ENCODE assay signal across 1 cellular context in genomic region chr16:11677959-11678881, GRCh38.
TF ChIP-seq lines count a peak whose summit lies in the region.

No MANE protein-coding gene starts in this region.

TF ChIP-seq in GM12878, 131 proteins besides CTCF, POLR2A, EP300 and RAD21 (continued from another document):
- TF ChIP-seq ZBTB11 (CRISPR knock-in tag; IDR thresholded peaks at IDR 0.05) = no peak
- TF ChIP-seq HCFC1 (IDR thresholded peaks at IDR 0.05; ENCODE audit: low read length) = no peak
- TF ChIP-seq CBX3 (IDR thresholded peaks at IDR 0.05; ENCODE audit: borderline replicate concordance, low read depth) = no peak
- TF ChIP-seq TBL1XR1 (IDR thresholded peaks at IDR 0.05; ENCODE audit: low read depth, low read length) = no peak
- TF ChIP-seq CHD2 (IDR thresholded peaks at IDR 0.05; ENCODE audit: borderline replicate concordance, low read depth, low read length) = no peak
